In genomic region chr17:35460354-35460851, GRCh38 we compare ENCODE assay signal across 7 cellular contexts. TPM values are rescaled to one million over a fixed set of nuclear protein-coding genes. Genes with fewer than 3 reads are reported as not detected.
A peak's percentile ranks its signal among the peaks of the same experiment; 100 is the strongest.
DNase-seq lines count a peak whose midpoint lies in the region; ATAC-seq and TF ChIP-seq lines count a peak whose summit lies in the region.

No MANE protein-coding gene starts in this region.

- peak overlapping the region; percentile 59 for H3K4me2 ChIP-seq in OCI-LY7 (ENCODE audit: low read length)

- no peaks in the 10 kb centered on the region for H3K9me2 ChIP-seq in OCI-LY7 (ENCODE audit: insufficient read depth, low read length)

- TF ChIP-seq POLR2A in GM18951 (IDR thresholded peaks at IDR 0.05; ENCODE audit: extremely low read depth, insufficient read depth, insufficient read length), result peak; percentile 62

- no peaks in the 10 kb centered on the region for H4K20me1 ChIP-seq in OCI-LY7 (ENCODE audit: insufficient read depth, low read length)

- H3K27me3 ChIP-seq in kidney epithelial cell (ENCODE audit: control insufficient read depth, insufficient read depth, low read length), result peaks cover 15% of the 10 kb centered on the region

- H3K79me2 ChIP-seq in OCI-LY7 (ENCODE audit: insufficient read depth, low read depth, low read length), result no peaks in the 10 kb centered on the region

- in situ Hi-C loops in GM18951 (cut with MboI; ENCODE audit: low sequenced_read_pairs, unreplicated experiment), result no loop called here

- BruUV-seq in OCI-LY7 (replicated peaks; lab: Mats Ljungman, UMichigan), result no TSS peak

- CTCF ChIA-PET in OCI-LY7 (lab: Charles Lee; ENCODE audit: unreplicated experiment), result no interaction called here

- intact Hi-C loops in OCI-LY7 (cut with micrococcal nuclease; ENCODE audit: unreplicated experiment), result no loop called here

- H3K27ac Mint-ChIP-seq in activated naive CD4-positive, alpha-beta T cell treated with anti-CD3 and anti-CD28 coated beads, Interleukin-2, amount 50 U/mL, for 72 hours, result peak overlapping the region in 1 of 2 donors; percentile 29

- H3K9me3 Mint-ChIP-seq in activated naive CD4-positive, alpha-beta T cell treated with anti-CD3 and anti-CD28 coated beads, Interleukin-2, amount 50 U/mL, for 72 hours, result peaks cover 12 to 20% of the 10 kb centered on the region in 2 donors

- H3K27ac ChIP-seq in OCI-LY7 (ENCODE audit: low read depth, low read length, poor library complexity, severe bottlenecking), result no peak overlapping the region

- H2AFZ ChIP-seq in OCI-LY7 (ENCODE audit: low read length), result peak overlapping the region; percentile 84; the same call in 1 of the 2 replicates

- DNase-seq in OCI-LY7 (ENCODE audit: low spot score) (peak; percentile 74), kidney epithelial cell (ENCODE audit: low read depth) (peak; percentile 4), NCI-H1417 treated with DMSO at 0.1 percent for 48 hours (lab: John Stamatoyannopoulos, UW) (no peak)
- DNase-seq in activated naive CD4-positive, alpha-beta T cell treated with anti-CD3 and anti-CD28 coated beads, Interleukin-2, amount 50 U/mL, for 72 hours (ENCODE audit: low spot score in 2 of 2), result peak; percentile 33 to 67
- DNase-seq in stimulated activated CD8-positive, alpha-beta memory T cell treated with anti-CD3 and anti-CD28 coated beads, Interleukin-15, amount 100 ng/mL, for 1 hour (ENCODE audit: low read depth), result peak; percentile 8

- H3K36me3 ChIP-seq in OCI-LY7 (ENCODE audit: insufficient read depth, low read length) (no peaks in the 10 kb centered on the region), kidney epithelial cell (ENCODE audit: control insufficient read depth, insufficient read depth, low read length) (no peaks in the 10 kb centered on the region)

- H3K4me1 ChIP-seq in OCI-LY7 (ENCODE audit: insufficient read depth, low read length, poor library complexity, severe bottlenecking), result peaks cover 7% of the 10 kb centered on the region

- peaks cover 24 to 30% of the 10 kb centered on the region in 2 donors for H3K36me3 Mint-ChIP-seq in activated naive CD4-positive, alpha-beta T cell treated with anti-CD3 and anti-CD28 coated beads, Interleukin-2, amount 50 U/mL, for 72 hours

- peak; percentile 72 for ATAC-seq in HG02970 (IDR thresholded peaks at IDR 0.05; ENCODE audit: low FRiP score, unreplicated experiment)
- peak; percentile 85 to 93 for ATAC-seq in activated naive CD4-positive, alpha-beta T cell treated with anti-CD3 and anti-CD28 coated beads, Interleukin-2, amount 50 U/mL, for 72 hours

- H3K9me3 ChIP-seq in OCI-LY7 (ENCODE audit: low read length), result no peaks in the 10 kb centered on the region

- TF ChIP-seq CTCF in OCI-LY7 (conservative IDR thresholded peaks at IDR 0.05; ENCODE audit: low read length), result no peak
- TF ChIP-seq CTCF in kidney epithelial cell (IDR thresholded peaks at IDR 0.05; ENCODE audit: insufficient read depth, low read length, poor library complexity, severe bottlenecking), result no peak

- H3K4me3 ChIP-seq in OCI-LY7 (ENCODE audit: low read depth, low read length, poor library complexity, severe bottlenecking), result peak overlapping the region; percentile 38
- peak overlapping the region; percentile 21 for H3K4me3 ChIP-seq in kidney epithelial cell (ENCODE audit: low read depth, low read length)

- POLR2A ChIA-PET in OCI-LY7 (lab: Charles Lee), result no interaction called here

RNA-seq across cellular contexts. Expression of gene SLFN13, which starts 11.8 kb away (rescaled TPM):
- total RNA-seq in OCI-LY7 (2014; rRNA removed; shearing (Covaris generic)), result not detected in 2 replicates
- total RNA-seq in OCI-LY7 (2022), result not detected in 2 replicates
- 10 to 100 TPM; 37.9 to 41.2 TPM for total RNA-seq in activated naive CD4-positive, alpha-beta T cell treated with anti-CD3 and anti-CD28 coated beads, Interleukin-2, amount 50 U/mL, for 72 hours
- 2.3 and 4.4 TPM in 2 replicates for total RNA-seq in kidney epithelial cell

RNA-seq across cellular contexts. Expression of gene SLFN12, which starts 28.1 kb away (rescaled TPM):
- 0.06 TPM in 1 of 2 replicates, not detected in the other for total RNA-seq in OCI-LY7 (2014; rRNA removed; shearing (Covaris generic))
- total RNA-seq in OCI-LY7 (2022), result not detected in 2 replicates
- 10 to 100 TPM; 11.1 to 12.0 TPM for total RNA-seq in activated naive CD4-positive, alpha-beta T cell treated with anti-CD3 and anti-CD28 coated beads, Interleukin-2, amount 50 U/mL, for 72 hours
- total RNA-seq in kidney epithelial cell, result 12.8 and 12.9 TPM in 2 replicates

Comparison
In these comparisons a context has a peak if more than half of its experiments do, and no peak if none do; other contexts are left out.
1. RNA of gene SLFN12, which starts 28.1 kb away (total RNA-seq): 12.8 to 12.9 TPM in kidney epithelial cell and 11.1 to 12.0 TPM in activated naive CD4-positive, alpha-beta T cell treated with anti-CD3 and anti-CD28 coated beads, Interleukin-2, amount 50 U/mL, for 72 hours; 0.06 TPM in OCI-LY7; every median in the first group is over 10 times any median in the second.